In genomic region chr17:68595496-68595895, GRCh38 we compare ENCODE assay signal across 22 cellular contexts. TPM values are rescaled to one million over a fixed set of nuclear protein-coding genes. Genes with fewer than 3 reads are reported as not detected.
A peak's percentile ranks its signal among the peaks of the same experiment; 100 is the strongest.
DNase-seq lines count a peak whose midpoint lies in the region; ATAC-seq, FAIRE-seq and TF ChIP-seq lines count a peak whose summit lies in the region.
"Had no signal": no experiment of that assay in that cellular context is flagged by ENCODE, and none has a peak within 500 bp of the region (broad histone marks: within the 10 kb centered on the region; RNA-seq: fewer than 3 reads in every experiment).

No MANE protein-coding gene starts in this region.

- 91% methylated on average over 5 of the region's 5 CpGs for WGBS in mesenchymal stem cell
- 68 to 82% methylated on average over 5 of the region's 5 CpGs for WGBS in thyroid gland, 2 donors
- 72 to 77% (median 73%) methylated on average over 5 of the region's 5 CpGs for WGBS in adrenal gland, 4 donors

- no peak overlapping the region for H3K23ac ChIP-seq in mesenchymal stem cell (ENCODE audit: low read length in 2 of 2)

- no peak overlapping the region for H3K18ac ChIP-seq in mesenchymal stem cell (ENCODE audit: low read depth in 1 of 2, low read length in 2 of 2)

- H3K79me1 ChIP-seq in mesenchymal stem cell (replicated peaks; ENCODE audit: low read length, poor library complexity, severe bottlenecking): no peaks in the 10 kb centered on the region

- peaks cover 8% of the 10 kb centered on the region for H3K4me1 ChIP-seq in mesenchymal stem cell (ENCODE audit: control insufficient read depth, insufficient read depth, low read depth, low read length)
- H3K4me1 ChIP-seq in thyroid gland: peaks cover 28 to 57% of the 10 kb centered on the region in 2 donors
- H3K4me1 ChIP-seq in adrenal gland (replicated peaks in 1 of 2): peaks cover 0 to 16% of the 10 kb centered on the region in 2 donors
- H3K4me1 ChIP-seq: parathyroid adenoma had no signal

- H2BK15ac ChIP-seq in mesenchymal stem cell (ENCODE audit: low read depth, poor library complexity, severe bottlenecking): peak overlapping the region; percentile 1

- H3K14ac ChIP-seq in mesenchymal stem cell (ENCODE audit: low read length in 2 of 2): no peak overlapping the region

- H2BK120ac ChIP-seq in mesenchymal stem cell (ENCODE audit: low read depth, low read length): no peak overlapping the region

- peak overlapping the region; percentile 99 for H3K9ac ChIP-seq in mesenchymal stem cell (ENCODE audit: low read length)
- H3K9ac ChIP-seq: parathyroid adenoma had no signal

- no peak overlapping the region for H2AK5ac ChIP-seq in mesenchymal stem cell (ENCODE audit: low read length, severe bottlenecking)

- H4K8ac ChIP-seq in mesenchymal stem cell (ENCODE audit: low read length): no peak overlapping the region

- TF ChIP-seq POLR2A in thyroid gland (IDR thresholded peaks at IDR 0.05) (no peak), adrenal gland (IDR thresholded peaks at IDR 0.05) (no peak)

- no peak overlapping the region for H2AFZ ChIP-seq in mesenchymal stem cell (ENCODE audit: low read depth, low read length)
- H2AFZ ChIP-seq: parathyroid adenoma, PC-9 had no signal

- H3K36me3 ChIP-seq in mesenchymal stem cell (ENCODE audit: control insufficient read depth in 1 of 2, insufficient read depth in 2 of 2, low read depth in 1 of 2, low read length in 2 of 2) (peaks cover 0 to 66% of the 10 kb centered on the region in 2 experiments), thyroid gland (no peaks in the 10 kb centered on the region), adrenal gland (replicated peaks in 1 of 2) (no peaks in the 10 kb centered on the region)
- H3K36me3 ChIP-seq: WERI-Rb-1 had no signal

- no peak overlapping the region for H4K91ac ChIP-seq in mesenchymal stem cell (ENCODE audit: low read length)

- H3K4me3 ChIP-seq in fibroblast of mammary gland (ENCODE audit: control insufficient read depth, low read depth, low read length) (no peak overlapping the region), mesenchymal stem cell (ENCODE audit: insufficient read depth in 1 of 2, low read depth in 1 of 2, low read length in 2 of 2) (peak overlapping the region in 1 of 2 experiments; percentile 87), thyroid gland (replicated peaks in 1 of 3) (no peak overlapping the region), adrenal gland (no peak overlapping the region)
- H3K4me3 ChIP-seq: K562, PC-9 had no signal

- H2BK12ac ChIP-seq in mesenchymal stem cell (ENCODE audit: low read length in 2 of 2): no peak overlapping the region

- ATAC-seq in HG02623 (IDR thresholded peaks at IDR 0.05; ENCODE audit: unreplicated experiment): no peak
- no peak for ATAC-seq in HG03439 (IDR thresholded peaks at IDR 0.05; ENCODE audit: unreplicated experiment)
- ATAC-seq: K562; naive thymus-derived CD4-positive, alpha-beta T cell; stimulated activated memory B cell treated with anti-CD40 and anti-IgM and Interleukin-4, amounts not matched to agents 10 μg/mL and 1 μg/mL and 100 μg/mL, for 72 hours had no signal

- H3K27ac ChIP-seq in mesenchymal stem cell (ENCODE audit: low read length, poor library complexity, severe bottlenecking) (no peak overlapping the region), thyroid gland (peak overlapping the region in 2 of 3 donors; percentile 75 to 85), adrenal gland (no peak overlapping the region)
- H3K27ac ChIP-seq: parathyroid adenoma, PC-9, WERI-Rb-1 had no signal

- no peak for FAIRE-seq in frontal cortex (lab: Jason Lieb, UNC)
- FAIRE-seq: K562 had no signal

- H3K27me3 ChIP-seq in mesenchymal stem cell (ENCODE audit: control insufficient read depth in 1 of 2, insufficient read depth in 1 of 2, low read length in 2 of 2) (peaks cover 0 to 76% of the 10 kb centered on the region in 2 experiments), thyroid gland (no peaks in the 10 kb centered on the region), adrenal gland (peaks cover 11% of the 10 kb centered on the region)

- no peak overlapping the region for H2BK5ac ChIP-seq in mesenchymal stem cell (ENCODE audit: low read depth, low read length, poor library complexity, severe bottlenecking)

- H3K4ac ChIP-seq in mesenchymal stem cell (ENCODE audit: low read depth in 1 of 2, low read length in 2 of 2): no peak overlapping the region

- H3K9me3 ChIP-seq in mesenchymal stem cell (ENCODE audit: control insufficient read depth, low read length) (no peaks in the 10 kb centered on the region), thyroid gland (no peaks in the 10 kb centered on the region), adrenal gland (replicated peaks in 1 of 3) (no peaks in the 10 kb centered on the region)

- DNase-seq in RPMI8226 (peak; percentile 45), fibroblast of mammary gland (ENCODE audit: low read depth) (peak; percentile 54), mesenchymal stem cell (no peak), thyroid gland (no peak), frontal cortex (ENCODE audit: low spot score in 2 of 2) (no peak), adrenal gland (no peak)
- DNase-seq: activated CD4-positive, alpha-beta T cell treated with anti-CD3 and anti-CD28 coated beads, Interleukin-2, amount 50 U/mL, for 4 hours; activated gamma-delta T cell treated with Interleukin-2 at 50 U/mL for 16 hours; amygdala; GOT3; immature natural killer cell; NCI-H2029 treated with DMSO at 0.1 percent for 48 hours; NCI-H345; PC-9; WERI-Rb-1 had no signal

- TF ChIP-seq CTCF in fibroblast of mammary gland (conservative IDR thresholded peaks at IDR 0.05; ENCODE audit: control insufficient read depth, insufficient read depth, low read depth, low read length) (no peak), thyroid gland (IDR thresholded peaks at IDR 0.05) (no peak), adrenal gland (IDR thresholded peaks at IDR 0.05) (no peak)

- H3K4me2 ChIP-seq in mesenchymal stem cell (ENCODE audit: low read length, poor library complexity, severe bottlenecking): no peak overlapping the region
- H3K4me2 ChIP-seq: PC-9 had no signal

- intact Hi-C loops in thyroid gland (cut with DNase I) (loop anchor here (10.0 kb wide), 1 partner anchor 51 kb away; no protein-coding TSS in a partner anchor), adrenal gland (cut with DNase I) (no loop called here)

RNA-seq across cellular contexts. Expression of gene FAM20A, which starts 5.7 kb away (rescaled TPM):
- polyA plus RNA-seq in mesenchymal stem cell (2013, experiment 1 of 2): 0.37 TPM
- polyA plus RNA-seq in mesenchymal stem cell (2013, experiment 2 of 2): 0.44 TPM
- total RNA-seq in thyroid gland (10 to 100 TPM in 2 of 4 donors, 1 to 10 TPM in 2; 7.6 to 20.8 (median 14.1) TPM), frontal cortex (2.4 TPM), adrenal gland (10 to 100 TPM in 3 of 8 donors, 1 to 10 TPM in 5; 1.2 to 25.9 (median 8.1) TPM)
- polyA plus RNA-seq in adrenal gland: 10 to 100 TPM in 2 of 3 donors, 1 to 10 TPM in 1; 4.1 to 15.2 (median 12.0) TPM
- total RNA-seq: lung microvascular endothelial cell, PC-9 had no signal
- polyA plus RNA-seq: immature natural killer cell; K562; naive thymus-derived CD4-positive, alpha-beta T cell had no signal

Comparison
In these comparisons a context has a peak if more than half of its experiments do, and no peak if none do; other contexts are left out.
1. DNase-seq: peak in RPMI8226 (single experiment) and fibroblast of mammary gland (single experiment); none in mesenchymal stem cell (single experiment), thyroid gland (0 of 2), frontal cortex (0 of 2) and adrenal gland (0 of 7).
2. H3K27ac ChIP-seq: peak in thyroid gland (2 of 3); none in mesenchymal stem cell (single experiment) and adrenal gland (0 of 5).